Comparison of ENCODE assay signal across 28 cellular contexts in the genomic region with DNA sequence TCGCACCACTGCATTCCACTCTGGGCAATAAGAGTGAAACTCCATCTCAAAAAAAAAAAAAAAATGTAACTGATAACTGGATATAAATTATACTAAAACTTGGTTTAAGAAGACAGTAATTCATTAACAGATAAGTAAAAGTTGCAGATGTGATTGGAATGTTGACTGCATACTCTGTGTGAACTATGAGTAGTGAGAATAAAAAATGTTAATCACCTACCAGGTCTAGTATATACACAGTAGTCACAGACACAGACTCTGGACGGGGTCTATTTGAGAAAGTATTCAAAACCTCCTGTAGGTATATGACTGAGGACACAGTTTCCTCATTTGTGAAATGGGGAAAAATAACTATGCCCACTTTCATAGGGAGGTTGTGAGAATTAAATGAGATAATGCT.
"Had no signal": no experiment of that assay in that cellular context is flagged by ENCODE, and none has a peak within 500 bp of the region (broad histone marks: within the 10 kb centered on the region; RNA-seq: fewer than 3 reads in every experiment).

No MANE protein-coding gene starts in this region.

- H3K4me3 Mint-ChIP-seq: activated CD4-positive, alpha-beta memory T cell treated with anti-CD3 and anti-CD28 coated beads, Interleukin-2, amount 10 ng/mL, durations not matched to agents 7 days and 5 days; activated CD4-positive, alpha-beta T cell treated with anti-CD3 and anti-CD28 coated beads, Interleukin-2, amount 10 ng/mL, durations not matched to agents 7 days and 5 days; activated naive CD4-positive, alpha-beta T cell treated with anti-CD3 and anti-CD28 coated beads, Interleukin-2, amount 50 U/mL, for 24 hours; activated naive CD8-positive, alpha-beta T cell treated with anti-CD3 and anti-CD28 coated beads for 36 hours; activated naive CD8-positive, alpha-beta T cell treated with anti-CD3 and anti-CD28 coated beads, Interleukin-2, amount 50 U/mL, for 24 hours; activated T-cell treated with anti-CD3 and anti-CD28 coated beads, Interleukin-2, amount 50 U/mL, for 4 hours; activated T-helper 17 cell treated with anti-CD3 and anti-CD28 coated beads, Interleukin-2, amount 50 U/mL, for 72 hours; central memory CD8-positive, alpha-beta T cell; effector memory CD8-positive, alpha-beta T cell; WTC11 had no signal

- ATAC-seq: activated naive CD8-positive, alpha-beta T cell treated with anti-CD3 and anti-CD28 coated beads, Interleukin-2, amount 50 U/mL, for 24 hours; activated T-cell treated with anti-CD3 and anti-CD28 coated beads, Interleukin-2, amount 50 U/mL, for 4 hours; activated T-helper 17 cell treated with anti-CD3 and anti-CD28 coated beads, Interleukin-2, amount 50 U/mL, for 72 hours; effector memory CD8-positive, alpha-beta T cell; gastroesophageal sphincter; heart left ventricle; WTC11 had no signal

- H3K9me3 Mint-ChIP-seq: activated CD4-positive, alpha-beta memory T cell treated with anti-CD3 and anti-CD28 coated beads, Interleukin-2, amount 10 ng/mL, durations not matched to agents 7 days and 5 days; activated CD4-positive, alpha-beta T cell treated with anti-CD3 and anti-CD28 coated beads, Interleukin-2, amount 10 ng/mL, durations not matched to agents 7 days and 5 days; activated naive CD4-positive, alpha-beta T cell treated with anti-CD3 and anti-CD28 coated beads, Interleukin-2, amount 50 U/mL, for 24 hours; activated naive CD8-positive, alpha-beta T cell treated with anti-CD3 and anti-CD28 coated beads for 36 hours; activated naive CD8-positive, alpha-beta T cell treated with anti-CD3 and anti-CD28 coated beads, Interleukin-2, amount 50 U/mL, for 24 hours; activated T-cell treated with anti-CD3 and anti-CD28 coated beads, Interleukin-2, amount 50 U/mL, for 4 hours; activated T-helper 17 cell treated with anti-CD3 and anti-CD28 coated beads, Interleukin-2, amount 50 U/mL, for 72 hours; central memory CD8-positive, alpha-beta T cell; effector memory CD8-positive, alpha-beta T cell; WTC11 had no signal

- H3K36me3 ChIP-seq: ascending aorta, brain microvascular endothelial cell, gastroesophageal sphincter, heart left ventricle had no signal

- DNase-seq: activated CD4-positive, alpha-beta memory T cell treated with anti-CD3 and anti-CD28 coated beads, Interleukin-2, amount 10 ng/mL, durations not matched to agents 7 days and 5 days; activated CD4-positive, alpha-beta T cell treated with anti-CD3 and anti-CD28 coated beads for 1 hour; activated CD4-positive, alpha-beta T cell treated with anti-CD3 and anti-CD28 coated beads for 4 hours; activated CD4-positive, alpha-beta T cell treated with anti-CD3 and anti-CD28 coated beads, Interleukin-2, amount 10 ng/mL, durations not matched to agents 7 days and 5 days; activated CD4-positive, alpha-beta T cell treated with anti-CD3 and anti-CD28 coated beads, Interleukin-2, amount 50 U/mL, for 4 hours; activated CD8-positive, alpha-beta memory T cell treated with anti-CD3 and anti-CD28 coated beads, Interleukin-2, amount 50 U/mL, for 48 hours; activated effector memory CD4-positive, alpha-beta T cell treated with Interleukin-2 at 50 U/mL for 16 hours; activated gamma-delta T cell treated with Interleukin-2 at 50 U/mL for 16 hours; activated naive CD4-positive, alpha-beta T cell treated with Interleukin-2 at 50 U/mL for 16 hours; activated naive CD8-positive, alpha-beta T cell treated with anti-CD3 and anti-CD28 coated beads for 36 hours; activated naive CD8-positive, alpha-beta T cell treated with anti-CD3 and anti-CD28 coated beads, Interleukin-2, amount 50 U/mL, for 24 hours; activated T-cell treated with anti-CD3 and anti-CD28 coated beads for 4 hours; activated T-cell treated with anti-CD3 and anti-CD28 coated beads, Interleukin-2, amount 50 U/mL, for 4 hours; brain microvascular endothelial cell; cortex of kidney; dermis blood vessel endothelial cell; effector CD4-positive, alpha-beta T cell; effector memory CD8-positive, alpha-beta T cell; esophagus squamous epithelium; foreskin melanocyte; heart left ventricle; T-helper 2 cell had no signal

- H3K27me3 Mint-ChIP-seq: activated CD4-positive, alpha-beta memory T cell treated with anti-CD3 and anti-CD28 coated beads, Interleukin-2, amount 10 ng/mL, durations not matched to agents 7 days and 5 days; activated CD4-positive, alpha-beta T cell treated with anti-CD3 and anti-CD28 coated beads, Interleukin-2, amount 10 ng/mL, durations not matched to agents 7 days and 5 days; activated naive CD4-positive, alpha-beta T cell treated with anti-CD3 and anti-CD28 coated beads, Interleukin-2, amount 50 U/mL, for 24 hours; activated naive CD8-positive, alpha-beta T cell treated with anti-CD3 and anti-CD28 coated beads for 36 hours; activated naive CD8-positive, alpha-beta T cell treated with anti-CD3 and anti-CD28 coated beads, Interleukin-2, amount 50 U/mL, for 24 hours; activated T-helper 17 cell treated with anti-CD3 and anti-CD28 coated beads, Interleukin-2, amount 50 U/mL, for 72 hours; central memory CD8-positive, alpha-beta T cell; effector memory CD8-positive, alpha-beta T cell had no signal

- H3K27ac Mint-ChIP-seq: activated CD4-positive, alpha-beta memory T cell treated with anti-CD3 and anti-CD28 coated beads, Interleukin-2, amount 10 ng/mL, durations not matched to agents 7 days and 5 days; activated CD4-positive, alpha-beta T cell treated with anti-CD3 and anti-CD28 coated beads, Interleukin-2, amount 10 ng/mL, durations not matched to agents 7 days and 5 days; activated naive CD8-positive, alpha-beta T cell treated with anti-CD3 and anti-CD28 coated beads for 36 hours; activated naive CD8-positive, alpha-beta T cell treated with anti-CD3 and anti-CD28 coated beads, Interleukin-2, amount 50 U/mL, for 24 hours had no signal

- H3K27me3 ChIP-seq: ascending aorta, brain microvascular endothelial cell, esophagus squamous epithelium, gastroesophageal sphincter, heart left ventricle had no signal

- H3K27ac ChIP-seq: ascending aorta, brain microvascular endothelial cell, esophagus squamous epithelium, gastroesophageal sphincter, heart left ventricle had no signal

- H3K9me3 ChIP-seq: ascending aorta, esophagus squamous epithelium, gastroesophageal sphincter, heart left ventricle had no signal

- H3K36me3 Mint-ChIP-seq: WTC11 had no signal

- H3K4me1 ChIP-seq: esophagus squamous epithelium had no signal

- H3K4me3 ChIP-seq: ascending aorta, esophagus squamous epithelium, gastroesophageal sphincter, heart left ventricle had no signal
